Comparison of ENCODE assay signal across 3 cellular contexts in the genomic region with DNA sequence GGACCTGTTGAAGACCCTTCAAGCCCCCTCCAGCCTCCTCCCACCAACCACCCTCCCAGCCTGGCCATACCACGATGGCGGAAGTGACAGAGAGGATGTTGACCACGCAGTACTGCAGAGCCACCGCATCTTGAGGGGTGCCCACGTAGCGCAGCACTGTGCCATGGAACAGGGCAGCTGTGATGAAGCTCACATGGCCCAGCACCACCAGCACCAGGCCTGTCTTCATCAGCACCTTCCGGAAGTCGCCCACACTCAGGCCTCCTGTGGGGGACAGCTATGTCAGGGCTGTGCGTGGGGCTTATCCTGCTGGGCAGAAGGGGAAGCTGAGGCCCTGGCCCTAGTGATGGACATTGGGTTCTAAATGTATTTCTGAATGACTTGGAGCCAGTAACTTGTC.
TF ChIP-seq lines count a peak whose summit lies in the region.

No MANE protein-coding gene starts in this region.

TF ChIP-seq in SK-N-SH, 30 proteins besides CTCF, POLR2A, EP300 and RAD21:
- TF ChIP-seq RCOR1 (IDR thresholded peaks at IDR 0.05; ENCODE audit: low read length) (no peak), ELF1 (IDR thresholded peaks at IDR 0.05) (no peak), EZH2phosphoT487 (IDR thresholded peaks at IDR 0.05; ENCODE audit: borderline replicate concordance, low read depth) (no peak), IRF3 (IDR thresholded peaks at IDR 0.05; ENCODE audit: low read depth, low read length) (no peak), NFIC (IDR thresholded peaks at IDR 0.05; ENCODE audit: borderline replicate concordance) (no peak), TCF12 (IDR thresholded peaks at IDR 0.05) (no peak), GATA2 (CRISPR knock-in tag; IDR thresholded peaks at IDR 0.05) (no peak)
- TF ChIP-seq, protein P1, sequence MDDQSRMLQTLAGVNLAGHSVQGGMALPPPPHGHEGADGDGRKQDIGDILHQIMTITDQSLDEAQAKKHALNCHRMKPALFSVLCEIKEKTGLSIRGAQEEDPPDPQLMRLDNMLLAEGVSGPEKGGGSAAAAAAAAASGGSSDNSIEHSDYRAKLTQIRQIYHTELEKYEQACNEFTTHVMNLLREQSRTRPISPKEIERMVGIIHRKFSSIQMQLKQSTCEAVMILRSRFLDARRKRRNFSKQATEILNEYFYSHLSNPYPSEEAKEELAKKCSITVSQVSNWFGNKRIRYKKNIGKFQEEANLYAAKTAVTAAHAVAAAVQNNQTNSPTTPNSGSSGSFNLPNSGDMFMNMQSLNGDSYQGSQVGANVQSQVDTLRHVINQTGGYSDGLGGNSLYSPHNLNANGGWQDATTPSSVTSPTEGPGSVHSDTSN (IDR thresholded peaks at IDR 0.05): no peak

TF ChIP-seq in SK-N-SH treated with all-trans-retinoic acid at 6 μM for 48 hours, 23 proteins besides CTCF, POLR2A, EP300 and RAD21:
- TF ChIP-seq RARB (CRISPR knock-in tag; IDR thresholded peaks at IDR 0.05) (no peak), ZNF565 (CRISPR knock-in tag; conservative IDR thresholded peaks at IDR 0.05; ENCODE audit: low read depth) (no peak), TSHZ2 (CRISPR knock-in tag; IDR thresholded peaks at IDR 0.05) (no peak), ISL1 (CRISPR knock-in tag; IDR thresholded peaks at IDR 0.05) (no peak), ESRRG (CRISPR knock-in tag; IDR thresholded peaks at IDR 0.05) (no peak), ZNF8 (CRISPR knock-in tag; IDR thresholded peaks at IDR 0.05) (no peak), BACH2 (CRISPR knock-in tag; IDR thresholded peaks at IDR 0.05; ENCODE audit: borderline replicate concordance) (no peak), SNAI2 (CRISPR knock-in tag; IDR thresholded peaks at IDR 0.05) (no peak), TOX (CRISPR knock-in tag; IDR thresholded peaks at IDR 0.05; ENCODE audit: borderline replicate concordance) (no peak), TCF4 (CRISPR knock-in tag; IDR thresholded peaks at IDR 0.05; ENCODE audit: borderline replicate concordance) (no peak), ZNF70 (CRISPR knock-in tag; IDR thresholded peaks at IDR 0.05) (no peak), OSR1 (CRISPR knock-in tag; IDR thresholded peaks at IDR 0.05) (no peak), CSDC2 (CRISPR knock-in tag; IDR thresholded peaks at IDR 0.05) (no peak)
- TF ChIP-seq, protein P2, sequence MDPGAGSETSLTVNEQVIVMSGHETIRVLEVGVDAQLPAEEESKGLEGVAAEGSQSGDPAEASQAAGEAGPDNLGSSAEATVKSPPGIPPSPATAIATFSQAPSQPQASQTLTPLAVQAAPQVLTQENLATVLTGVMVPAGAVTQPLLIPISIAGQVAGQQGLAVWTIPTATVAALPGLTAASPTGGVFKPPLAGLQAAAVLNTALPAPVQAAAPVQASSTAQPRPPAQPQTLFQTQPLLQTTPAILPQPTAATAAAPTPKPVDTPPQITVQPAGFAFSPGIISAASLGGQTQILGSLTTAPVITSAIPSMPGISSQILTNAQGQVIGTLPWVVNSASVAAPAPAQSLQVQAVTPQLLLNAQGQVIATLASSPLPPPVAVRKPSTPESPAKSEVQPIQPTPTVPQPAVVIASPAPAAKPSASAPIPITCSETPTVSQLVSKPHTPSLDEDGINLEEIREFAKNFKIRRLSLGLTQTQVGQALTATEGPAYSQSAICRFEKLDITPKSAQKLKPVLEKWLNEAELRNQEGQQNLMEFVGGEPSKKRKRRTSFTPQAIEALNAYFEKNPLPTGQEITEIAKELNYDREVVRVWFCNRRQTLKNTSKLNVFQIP (CRISPR knock-in tag; IDR thresholded peaks at IDR 0.05; ENCODE audit: borderline replicate concordance, low read depth): no peak
- TF ChIP-seq, protein P3, sequence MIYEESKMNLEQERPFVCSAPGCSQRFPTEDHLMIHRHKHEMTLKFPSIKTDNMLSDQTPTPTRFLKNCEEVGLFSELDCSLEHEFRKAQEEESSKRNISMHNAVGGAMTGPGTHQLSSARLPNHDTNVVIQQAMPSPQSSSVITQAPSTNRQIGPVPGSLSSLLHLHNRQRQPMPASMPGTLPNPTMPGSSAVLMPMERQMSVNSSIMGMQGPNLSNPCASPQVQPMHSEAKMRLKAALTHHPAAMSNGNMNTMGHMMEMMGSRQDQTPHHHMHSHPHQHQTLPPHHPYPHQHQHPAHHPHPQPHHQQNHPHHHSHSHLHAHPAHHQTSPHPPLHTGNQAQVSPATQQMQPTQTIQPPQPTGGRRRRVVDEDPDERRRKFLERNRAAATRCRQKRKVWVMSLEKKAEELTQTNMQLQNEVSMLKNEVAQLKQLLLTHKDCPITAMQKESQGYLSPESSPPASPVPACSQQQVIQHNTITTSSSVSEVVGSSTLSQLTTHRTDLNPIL (CRISPR knock-in tag; IDR thresholded peaks at IDR 0.05; ENCODE audit: low read depth): no peak

TF ChIP-seq in K562, 482 proteins besides CTCF, POLR2A, EP300 and RAD21:
- TF ChIP-seq ZNF696 (CRISPR knock-in tag; conservative IDR thresholded peaks at IDR 0.05) (no peak), CSDE1 (IDR thresholded peaks at IDR 0.05) (no peak), SMAD2 (IDR thresholded peaks at IDR 0.05; ENCODE audit: low read depth, low read length) (no peak), NFE2 (IDR thresholded peaks at IDR 0.05; ENCODE audit: low read depth) (no peak), FOXP1 (CRISPR knock-in tag; IDR thresholded peaks at IDR 0.05) (0 out of 2 replicates have a peak, but pooled peaks have one; percentile 24), DDX20 (tag; IDR thresholded peaks at IDR 0.05; ENCODE audit: low read depth) (no peak), ETV6 (IDR thresholded peaks at IDR 0.05; ENCODE audit: borderline replicate concordance in 1 of 2, low read depth in 2 of 2, low read length in 1 of 2) (no peak), ETV6 (CRISPR knock-in tag; IDR thresholded peaks at IDR 0.05; ENCODE audit: borderline replicate concordance) (no peak), MXI1 (IDR thresholded peaks at IDR 0.05; ENCODE audit: low read depth, low read length) (no peak), GABPB2 (CRISPR knock-in tag; conservative IDR thresholded peaks at IDR 0.05) (no peak)
